1 cellular context compared by ENCODE assay signal in the genomic region with DNA sequence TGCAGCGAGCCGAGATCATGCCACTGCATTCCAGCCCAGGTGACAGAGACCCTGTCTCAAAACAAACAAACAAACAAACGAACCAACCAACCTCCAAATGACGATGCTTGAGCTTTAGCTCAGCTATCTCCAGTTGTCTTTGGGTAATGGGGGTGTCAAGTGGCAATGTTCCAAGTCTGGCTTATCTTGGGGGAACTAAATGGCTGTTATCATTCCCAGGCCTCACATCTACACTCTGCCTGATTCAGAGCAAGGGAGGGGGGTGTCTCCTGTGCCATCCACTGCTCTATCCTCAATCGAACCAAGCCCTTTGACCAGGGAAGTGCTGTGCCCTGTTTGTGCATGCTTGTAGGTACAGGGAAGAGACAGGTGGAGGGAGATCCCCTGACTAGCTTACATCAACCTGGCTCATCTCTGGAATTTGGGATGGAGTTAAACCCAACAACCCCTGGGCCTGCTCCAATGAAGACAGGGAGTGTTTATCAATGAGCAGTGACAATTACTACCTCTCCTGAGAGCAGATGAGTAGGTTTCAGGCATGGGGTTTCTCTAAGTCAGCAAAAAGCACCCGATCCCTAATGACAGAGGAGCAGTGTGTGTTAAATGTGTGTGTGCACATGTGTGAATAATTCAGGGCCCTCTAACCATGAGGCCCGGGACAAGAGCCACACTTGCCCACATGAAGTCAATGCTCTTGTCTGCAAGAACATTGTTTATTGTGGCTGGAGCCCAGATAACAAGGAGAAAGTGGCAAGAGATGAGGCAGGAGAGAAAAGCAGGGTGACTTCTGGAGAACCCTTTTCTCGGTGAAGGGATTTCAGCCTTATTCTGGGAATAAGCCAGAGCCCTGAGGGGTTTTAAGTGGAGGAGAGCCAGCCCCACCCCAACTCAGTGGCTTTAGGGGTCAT.
TF ChIP-seq lines count a peak whose summit lies in the region.

No MANE protein-coding gene starts in this region.

TF ChIP-seq in K562, 482 proteins besides CTCF, POLR2A, EP300 and RAD21 (continued from another document and continues in another):
- no peak for TF ChIP-seq NFYB (IDR thresholded peaks at IDR 0.05; ENCODE audit: extremely low read depth, insufficient read length)
- TF ChIP-seq MEF2A (IDR thresholded peaks at IDR 0.05; ENCODE audit: control insufficient read depth, low read depth, low read length): no peak
- no peak for TF ChIP-seq CBX1 (IDR thresholded peaks at IDR 0.05; ENCODE audit: low read depth)
- peak; percentile 76 for TF ChIP-seq DPF2 (IDR thresholded peaks at IDR 0.05)
- no peak for TF ChIP-seq SMARCA5 (IDR thresholded peaks at IDR 0.05)
- TF ChIP-seq, protein P1, sequence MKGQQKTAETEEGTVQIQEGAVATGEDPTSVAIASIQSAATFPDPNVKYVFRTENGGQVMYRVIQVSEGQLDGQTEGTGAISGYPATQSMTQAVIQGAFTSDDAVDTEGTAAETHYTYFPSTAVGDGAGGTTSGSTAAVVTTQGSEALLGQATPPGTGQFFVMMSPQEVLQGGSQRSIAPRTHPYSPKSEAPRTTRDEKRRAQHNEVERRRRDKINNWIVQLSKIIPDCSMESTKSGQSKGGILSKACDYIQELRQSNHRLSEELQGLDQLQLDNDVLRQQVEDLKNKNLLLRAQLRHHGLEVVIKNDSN (CRISPR knock-in tag; IDR thresholded peaks at IDR 0.05): no peak
- no peak for TF ChIP-seq ZNF239 (CRISPR knock-in tag; IDR thresholded peaks at IDR 0.05)
- no peak for TF ChIP-seq KDM1A (IDR thresholded peaks at IDR 0.05)
- TF ChIP-seq, protein P2, sequence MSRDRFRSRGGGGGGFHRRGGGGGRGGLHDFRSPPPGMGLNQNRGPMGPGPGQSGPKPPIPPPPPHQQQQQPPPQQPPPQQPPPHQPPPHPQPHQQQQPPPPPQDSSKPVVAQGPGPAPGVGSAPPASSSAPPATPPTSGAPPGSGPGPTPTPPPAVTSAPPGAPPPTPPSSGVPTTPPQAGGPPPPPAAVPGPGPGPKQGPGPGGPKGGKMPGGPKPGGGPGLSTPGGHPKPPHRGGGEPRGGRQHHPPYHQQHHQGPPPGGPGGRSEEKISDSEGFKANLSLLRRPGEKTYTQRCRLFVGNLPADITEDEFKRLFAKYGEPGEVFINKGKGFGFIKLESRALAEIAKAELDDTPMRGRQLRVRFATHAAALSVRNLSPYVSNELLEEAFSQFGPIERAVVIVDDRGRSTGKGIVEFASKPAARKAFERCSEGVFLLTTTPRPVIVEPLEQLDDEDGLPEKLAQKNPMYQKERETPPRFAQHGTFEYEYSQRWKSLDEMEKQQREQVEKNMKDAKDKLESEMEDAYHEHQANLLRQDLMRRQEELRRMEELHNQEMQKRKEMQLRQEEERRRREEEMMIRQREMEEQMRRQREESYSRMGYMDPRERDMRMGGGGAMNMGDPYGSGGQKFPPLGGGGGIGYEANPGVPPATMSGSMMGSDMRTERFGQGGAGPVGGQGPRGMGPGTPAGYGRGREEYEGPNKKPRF (IDR thresholded peaks at IDR 0.05; ENCODE audit: low read depth, low read length): no peak
- TF ChIP-seq ARHGAP35 (IDR thresholded peaks at IDR 0.05; ENCODE audit: partially characterized antibody): no peak
- no peak for TF ChIP-seq PTBP1 (IDR thresholded peaks at IDR 0.05; ENCODE audit: low read depth, low read length)
- 0 out of 2 replicates have a peak, but pooled peaks have one; percentile 29 for TF ChIP-seq ZNF197 (CRISPR knock-in tag; IDR thresholded peaks at IDR 0.05; ENCODE audit: low read depth)
- TF ChIP-seq ZNF347 (CRISPR knock-in tag; IDR thresholded peaks at IDR 0.05; ENCODE audit: low read depth): no peak
- TF ChIP-seq, protein P3, sequence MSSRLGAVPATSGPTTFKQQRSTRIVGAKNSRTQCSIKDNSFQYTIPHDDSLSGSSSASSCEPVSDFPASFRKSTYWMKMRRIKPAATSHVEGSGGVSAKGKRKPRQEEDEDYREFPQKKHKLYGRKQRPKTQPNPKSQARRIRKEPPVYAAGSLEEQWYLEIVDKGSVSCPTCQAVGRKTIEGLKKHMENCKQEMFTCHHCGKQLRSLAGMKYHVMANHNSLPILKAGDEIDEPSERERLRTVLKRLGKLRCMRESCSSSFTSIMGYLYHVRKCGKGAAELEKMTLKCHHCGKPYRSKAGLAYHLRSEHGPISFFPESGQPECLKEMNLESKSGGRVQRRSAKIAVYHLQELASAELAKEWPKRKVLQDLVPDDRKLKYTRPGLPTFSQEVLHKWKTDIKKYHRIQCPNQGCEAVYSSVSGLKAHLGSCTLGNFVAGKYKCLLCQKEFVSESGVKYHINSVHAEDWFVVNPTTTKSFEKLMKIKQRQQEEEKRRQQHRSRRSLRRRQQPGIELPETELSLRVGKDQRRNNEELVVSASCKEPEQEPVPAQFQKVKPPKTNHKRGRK (tag; IDR thresholded peaks at IDR 0.05): no peak
- no peak for TF ChIP-seq ADNP (tag; IDR thresholded peaks at IDR 0.05)
- no peak for TF ChIP-seq RBBP5 (IDR thresholded peaks at IDR 0.05; ENCODE audit: borderline replicate concordance, insufficient read depth, low read length, poor library complexity, severe bottlenecking)
- no peak for TF ChIP-seq ETV1 (tag; conservative IDR thresholded peaks at IDR 0.05; ENCODE audit: low read depth)
- TF ChIP-seq ZNF589 (CRISPR knock-in tag; IDR thresholded peaks at IDR 0.05; ENCODE audit: low read depth): no peak
- TF ChIP-seq SAFB2 (IDR thresholded peaks at IDR 0.05; ENCODE audit: borderline replicate concordance, low read depth, low read length, severe bottlenecking): no peak
- no peak; a peak in 1 of 4 replicates for TF ChIP-seq ARNT (IDR thresholded peaks at IDR 0.05)
- TF ChIP-seq RBM25 (IDR thresholded peaks at IDR 0.05; ENCODE audit: low read depth, low read length, severe bottlenecking): no peak
- no peak for TF ChIP-seq NFE2L1 (tag; IDR thresholded peaks at IDR 0.05; ENCODE audit: borderline replicate concordance, low read depth)
- TF ChIP-seq BDP1 (IDR thresholded peaks at IDR 0.05; ENCODE audit: insufficient read depth, insufficient read length): no peak
- TF ChIP-seq, protein P4, sequence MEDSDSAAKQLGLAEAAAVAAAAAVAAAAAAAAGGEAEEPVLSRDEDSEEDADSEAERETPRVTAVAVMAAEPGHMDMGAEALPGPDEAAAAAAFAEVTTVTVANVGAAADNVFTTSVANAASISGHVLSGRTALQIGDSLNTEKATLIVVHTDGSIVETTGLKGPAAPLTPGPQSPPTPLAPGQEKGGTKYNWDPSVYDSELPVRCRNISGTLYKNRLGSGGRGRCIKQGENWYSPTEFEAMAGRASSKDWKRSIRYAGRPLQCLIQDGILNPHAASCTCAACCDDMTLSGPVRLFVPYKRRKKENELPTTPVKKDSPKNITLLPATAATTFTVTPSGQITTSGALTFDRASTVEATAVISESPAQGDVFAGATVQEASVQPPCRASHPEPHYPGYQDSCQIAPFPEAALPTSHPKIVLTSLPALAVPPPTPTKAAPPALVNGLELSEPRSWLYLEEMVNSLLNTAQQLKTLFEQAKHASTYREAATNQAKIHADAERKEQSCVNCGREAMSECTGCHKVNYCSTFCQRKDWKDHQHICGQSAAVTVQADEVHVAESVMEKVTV (CRISPR knock-in tag; IDR thresholded peaks at IDR 0.05): no peak
- TF ChIP-seq, protein P5, sequence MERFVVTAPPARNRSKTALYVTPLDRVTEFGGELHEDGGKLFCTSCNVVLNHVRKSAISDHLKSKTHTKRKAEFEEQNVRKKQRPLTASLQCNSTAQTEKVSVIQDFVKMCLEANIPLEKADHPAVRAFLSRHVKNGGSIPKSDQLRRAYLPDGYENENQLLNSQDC (CRISPR knock-in tag; IDR thresholded peaks at IDR 0.05): no peak
- peak; percentile 69 for TF ChIP-seq TAL1 (IDR thresholded peaks at IDR 0.05)
- TF ChIP-seq ZNF174 (CRISPR knock-in tag; IDR thresholded peaks at IDR 0.05): no peak
- no peak for TF ChIP-seq CEBPB (tag; IDR thresholded peaks at IDR 0.05)
- no peak for TF ChIP-seq ZNF12 (CRISPR knock-in tag; IDR thresholded peaks at IDR 0.05)
- TF ChIP-seq CBX3 (IDR thresholded peaks at IDR 0.05; ENCODE audit: borderline replicate concordance in 1 of 2, low read length in 2 of 2): no peak
- TF ChIP-seq, protein P6, sequence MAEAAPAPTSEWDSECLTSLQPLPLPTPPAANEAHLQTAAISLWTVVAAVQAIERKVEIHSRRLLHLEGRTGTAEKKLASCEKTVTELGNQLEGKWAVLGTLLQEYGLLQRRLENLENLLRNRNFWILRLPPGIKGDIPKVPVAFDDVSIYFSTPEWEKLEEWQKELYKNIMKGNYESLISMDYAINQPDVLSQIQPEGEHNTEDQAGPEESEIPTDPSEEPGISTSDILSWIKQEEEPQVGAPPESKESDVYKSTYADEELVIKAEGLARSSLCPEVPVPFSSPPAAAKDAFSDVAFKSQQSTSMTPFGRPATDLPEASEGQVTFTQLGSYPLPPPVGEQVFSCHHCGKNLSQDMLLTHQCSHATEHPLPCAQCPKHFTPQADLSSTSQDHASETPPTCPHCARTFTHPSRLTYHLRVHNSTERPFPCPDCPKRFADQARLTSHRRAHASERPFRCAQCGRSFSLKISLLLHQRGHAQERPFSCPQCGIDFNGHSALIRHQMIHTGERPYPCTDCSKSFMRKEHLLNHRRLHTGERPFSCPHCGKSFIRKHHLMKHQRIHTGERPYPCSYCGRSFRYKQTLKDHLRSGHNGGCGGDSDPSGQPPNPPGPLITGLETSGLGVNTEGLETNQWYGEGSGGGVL (CRISPR knock-in tag; IDR thresholded peaks at IDR 0.05): no peak
- no peak for TF ChIP-seq NFIX (CRISPR knock-in tag; IDR thresholded peaks at IDR 0.05; ENCODE audit: low read depth)
- no peak for TF ChIP-seq KDM2B (CRISPR knock-in tag; IDR thresholded peaks at IDR 0.05)
- TF ChIP-seq CEBPG (CRISPR knock-in tag; IDR thresholded peaks at IDR 0.05): no peak
- TF ChIP-seq CEBPG (tag; conservative IDR thresholded peaks at IDR 0.05 in 1 of 2, IDR thresholded peaks at IDR 0.05 in 1 of 2): no peak
- no peak for TF ChIP-seq LARP7 (IDR thresholded peaks at IDR 0.05)
- TF ChIP-seq, protein P7, sequence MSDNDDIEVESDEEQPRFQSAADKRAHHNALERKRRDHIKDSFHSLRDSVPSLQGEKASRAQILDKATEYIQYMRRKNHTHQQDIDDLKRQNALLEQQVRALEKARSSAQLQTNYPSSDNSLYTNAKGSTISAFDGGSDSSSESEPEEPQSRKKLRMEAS (CRISPR knock-in tag; IDR thresholded peaks at IDR 0.05): no peak; the same call in 1 of the 2 replicates
- TF ChIP-seq CBFA2T3 (IDR thresholded peaks at IDR 0.05): peak; percentile 91
- no peak for TF ChIP-seq HDAC3 (IDR thresholded peaks at IDR 0.05; ENCODE audit: borderline replicate concordance, partially characterized antibody)
- no peak for TF ChIP-seq ZNF23 (CRISPR knock-in tag; IDR thresholded peaks at IDR 0.05)
- no peak for TF ChIP-seq TOE1 (IDR thresholded peaks at IDR 0.05; ENCODE audit: borderline replicate concordance)
- TF ChIP-seq TOE1 (CRISPR knock-in tag; IDR thresholded peaks at IDR 0.05; ENCODE audit: borderline replicate concordance, low read depth): no peak
- TF ChIP-seq PTRF (tag; IDR thresholded peaks at IDR 0.05): no peak
- TF ChIP-seq KLF6 (CRISPR knock-in tag; IDR thresholded peaks at IDR 0.05; ENCODE audit: borderline replicate concordance): no peak
- TF ChIP-seq ZFP36 (IDR thresholded peaks at IDR 0.05; ENCODE audit: low read depth, low read length, partially characterized antibody): no peak
- TF ChIP-seq, protein P8, sequence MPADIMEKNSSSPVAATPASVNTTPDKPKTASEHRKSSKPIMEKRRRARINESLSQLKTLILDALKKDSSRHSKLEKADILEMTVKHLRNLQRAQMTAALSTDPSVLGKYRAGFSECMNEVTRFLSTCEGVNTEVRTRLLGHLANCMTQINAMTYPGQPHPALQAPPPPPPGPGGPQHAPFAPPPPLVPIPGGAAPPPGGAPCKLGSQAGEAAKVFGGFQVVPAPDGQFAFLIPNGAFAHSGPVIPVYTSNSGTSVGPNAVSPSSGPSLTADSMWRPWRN (IDR thresholded peaks at IDR 0.05; ENCODE audit: low read depth): no peak
- no peak for TF ChIP-seq KLF13 (tag; IDR thresholded peaks at IDR 0.05; ENCODE audit: borderline replicate concordance, low read depth)
- TF ChIP-seq STAG1 (CRISPR knock-in tag; IDR thresholded peaks at IDR 0.05; ENCODE audit: borderline replicate concordance): no peak
- TF ChIP-seq CBFB (CRISPR knock-in tag; IDR thresholded peaks at IDR 0.05): no peak
- peak; percentile 66; the same call in 1 of the 2 replicates for TF ChIP-seq POLR2AphosphoS5 (IDR thresholded peaks at IDR 0.05; ENCODE audit: control insufficient read depth, insufficient read depth, low read depth, low read length)
- TF ChIP-seq HLTF (IDR thresholded peaks at IDR 0.05): peak; percentile 6; the same call in 1 of the 2 replicates
- TF ChIP-seq, protein P9, sequence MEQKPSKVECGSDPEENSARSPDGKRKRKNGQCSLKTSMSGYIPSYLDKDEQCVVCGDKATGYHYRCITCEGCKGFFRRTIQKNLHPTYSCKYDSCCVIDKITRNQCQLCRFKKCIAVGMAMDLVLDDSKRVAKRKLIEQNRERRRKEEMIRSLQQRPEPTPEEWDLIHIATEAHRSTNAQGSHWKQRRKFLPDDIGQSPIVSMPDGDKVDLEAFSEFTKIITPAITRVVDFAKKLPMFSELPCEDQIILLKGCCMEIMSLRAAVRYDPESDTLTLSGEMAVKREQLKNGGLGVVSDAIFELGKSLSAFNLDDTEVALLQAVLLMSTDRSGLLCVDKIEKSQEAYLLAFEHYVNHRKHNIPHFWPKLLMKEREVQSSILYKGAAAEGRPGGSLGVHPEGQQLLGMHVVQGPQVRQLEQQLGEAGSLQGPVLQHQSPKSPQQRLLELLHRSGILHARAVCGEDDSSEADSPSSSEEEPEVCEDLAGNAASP (IDR thresholded peaks at IDR 0.05): no peak
- TF ChIP-seq PCBP1 (IDR thresholded peaks at IDR 0.05; ENCODE audit: low read depth, low read length, poor library complexity, severe bottlenecking): no peak
- peak; percentile 15; the same call in 1 of the 2 replicates for TF ChIP-seq CREM (IDR thresholded peaks at IDR 0.05; ENCODE audit: low read depth)
- TF ChIP-seq SNRNP70 (optimal IDR thresholded peaks at IDR 0.05; ENCODE audit: low read depth, low read length): no peak
- TF ChIP-seq TRIM28 (IDR thresholded peaks at IDR 0.05): no peak
- no peak for TF ChIP-seq SRSF9 (IDR thresholded peaks at IDR 0.05; ENCODE audit: borderline replicate concordance, low read depth, low read length)
- TF ChIP-seq ZBTB8A (IDR thresholded peaks at IDR 0.05; ENCODE audit: partially characterized antibody): no peak
- TF ChIP-seq L3MBTL2 (IDR thresholded peaks at IDR 0.05): peak; percentile 44; the same call in 1 of the 2 replicates
- TF ChIP-seq TCF7L2 (IDR thresholded peaks at IDR 0.05; ENCODE audit: low read depth, low read length): no peak
- peak; percentile 87 for TF ChIP-seq ARID1B (IDR thresholded peaks at IDR 0.05)
- no peak for TF ChIP-seq ZFPM2 (CRISPR knock-in tag; IDR thresholded peaks at IDR 0.05)
- TF ChIP-seq ZNF583 (CRISPR knock-in tag; IDR thresholded peaks at IDR 0.05): no peak
